Comparison of ENCODE assay signal across 8 cellular contexts in the genomic region with DNA sequence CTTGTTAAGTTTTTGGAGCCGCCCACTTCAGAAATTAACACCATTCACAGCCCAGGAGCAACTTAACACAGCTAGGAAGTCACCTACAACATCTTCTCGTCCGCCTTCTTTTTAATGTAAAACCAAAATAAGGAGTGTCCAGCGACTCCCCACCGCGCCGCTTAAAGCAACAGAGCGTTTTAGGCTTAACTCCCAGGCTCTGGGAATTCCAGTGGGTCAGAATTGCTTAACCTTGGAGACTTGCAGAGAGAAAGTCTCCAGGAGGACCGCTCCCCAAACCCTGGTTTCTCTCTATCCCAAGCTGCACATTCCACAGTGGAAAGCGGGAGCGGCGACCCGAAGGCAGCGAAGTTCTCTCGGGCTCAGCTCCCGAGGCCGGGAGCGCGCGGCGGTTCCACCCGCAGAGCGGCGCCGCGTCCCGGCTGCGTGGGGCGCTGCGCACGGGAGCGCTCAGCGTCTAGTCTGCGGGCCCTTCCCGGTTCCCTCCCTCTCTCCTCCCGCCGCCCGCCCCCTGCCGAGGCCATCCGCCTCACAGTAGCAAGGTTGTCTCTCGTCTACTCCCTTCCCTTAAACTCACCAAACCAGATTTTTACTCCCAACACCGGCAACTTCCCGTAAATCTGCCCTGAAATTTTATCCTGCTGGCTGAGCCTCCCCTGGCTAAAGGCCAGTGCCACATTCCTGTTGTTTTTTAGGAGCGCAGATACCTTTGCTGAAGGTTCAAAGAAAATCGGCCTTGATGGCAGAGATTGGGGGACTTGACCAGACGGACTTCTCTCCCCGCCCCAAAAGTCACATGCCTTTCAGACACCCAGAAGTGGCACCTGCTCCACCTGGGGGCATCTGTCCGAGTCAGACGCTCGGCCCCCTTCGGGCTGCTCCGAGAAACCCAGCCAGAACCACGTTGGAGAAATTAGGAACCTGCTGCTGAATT. TPM values are rescaled to one million over a fixed set of nuclear protein-coding genes. Genes with fewer than 3 reads are reported as not detected.
DNase-seq lines count a peak whose midpoint lies in the region; ATAC-seq and TF ChIP-seq lines count a peak whose summit lies in the region.

A gene (minus strand): TSS at position 464 of the 934 bp plus-strand sequence. CDS start 190,971 bp downstream, outside the sequence.

- peaks cover 35% of the 10 kb centered on the region for H3K4me1 Mint-ChIP-seq in nephron

- TF ChIP-seq CTCF in 22Rv1 (IDR thresholded peaks at IDR 0.05), result peak; percentile 56
- TF ChIP-seq CTCF in GM13976 (IDR thresholded peaks at IDR 0.05; ENCODE audit: borderline replicate concordance, control extremely low read depth, extremely low read depth, insufficient read depth, missing control alignments), result no peak
- no peak for TF ChIP-seq CTCF in fibroblast of the aortic adventitia (IDR thresholded peaks at IDR 0.05; ENCODE audit: insufficient read depth, low read length)
- peak in 1 of 3 experiments; percentile 6 for TF ChIP-seq CTCF in nephron (IDR thresholded peaks at IDR 0.05; ENCODE audit: unreplicated experiment in 3 of 3)

- H3K4me3 ChIP-seq in fibroblast of the aortic adventitia (ENCODE audit: low read depth, low read length), result peak within 1 kb of the TSS; percentile 68

- peak within 1 kb of the TSS; percentile 87 to 90 (median 88) for H3K4me3 Mint-ChIP-seq in nephron

- in situ Hi-C loops in GM13976 (cut with MboI; ENCODE audit: low sequenced_read_pairs, unreplicated experiment), result no loop called here

- DNase-seq in GM13976 (ENCODE audit: low spot score) (peak; percentile 67), NCI-H2171 treated with DMSO at 0.1 percent for 48 hours (lab: John Stamatoyannopoulos, UW) (peak; percentile 1), fibroblast of the aortic adventitia (ENCODE audit: low read depth) (peak; percentile 68), ureter (ENCODE audit: low spot score) (peak; percentile 80)
- peak; percentile 36 for DNase-seq in activated T-cell treated with anti-CD3 and anti-CD28 coated beads, Interleukin-2, amount 50 U/mL, for 1 hour

- H3K27ac ChIP-seq in 22Rv1, result peak within 1 kb of the TSS; percentile 85

- no peaks in the 10 kb centered on the region for H3K36me3 Mint-ChIP-seq in nephron (ENCODE audit: low read depth)

- peaks cover 56% of the 10 kb centered on the region for H3K27me3 Mint-ChIP-seq in nephron (ENCODE audit: low read depth)

- H3K27ac Mint-ChIP-seq in nephron, result peak within 1 kb of the TSS; percentile 81 to 95 (median 93)

- H3K9me3 Mint-ChIP-seq in nephron, result no peaks in the 10 kb centered on the region

- ATAC-seq in HG02798 (IDR thresholded peaks at IDR 0.05; ENCODE audit: poor library complexity, unreplicated experiment), result peak; percentile 61

RNA-seq across cellular contexts. Expression of the gene that starts here (rescaled TPM):
- total RNA-seq in fibroblast of the aortic adventitia (ENCODE audit: low replicate concordance) (0.72 and 8.3 TPM in 2 replicates), ureter (110 TPM)

Comparison
In these comparisons a context has a peak if more than half of its experiments do, and no peak if none do; other contexts are left out.
1. Peak in every context shown above with its lines: DNase-seq, ATAC-seq, H3K4me3 ChIP-seq and H3K27ac ChIP-seq.
2. RNA of the gene that starts here (total RNA-seq): 110 TPM in ureter (single experiment); 0.72 to 8.3 TPM in fibroblast of the aortic adventitia; every median in the first group is over 10 times any median in the second.
3. DNase-seq: peak in every context shown above with its lines; median percentile 80 in ureter; 68 in fibroblast of the aortic adventitia; 67 in GM13976; 36 in activated T-cell treated with anti-CD3 and anti-CD28 coated beads, Interleukin-2, amount 50 U/mL, for 1 hour; 1 in NCI-H2171 treated with DMSO at 0.1 percent for 48 hours.